In genomic region chr1:61434276-61434675, GRCh38 we compare ENCODE assay signal across 1 cellular context.
TF ChIP-seq lines count a peak whose summit lies in the region.

No MANE protein-coding gene starts in this region.

TF ChIP-seq in GM23338, 12 proteins besides CTCF, POLR2A, EP300 and RAD21 (continued from another document):
- no peak for TF ChIP-seq POLR2AphosphoS5 (IDR thresholded peaks at IDR 0.05; ENCODE audit: low read depth)
- no peak for TF ChIP-seq ZNF331 (CRISPR knock-in tag; IDR thresholded peaks at IDR 0.05; ENCODE audit: low read depth)
- TF ChIP-seq ZNF114 (CRISPR knock-in tag; IDR thresholded peaks at IDR 0.05) = no peak
- no peak for TF ChIP-seq EZH2phosphoT487 (IDR thresholded peaks at IDR 0.05; ENCODE audit: unreplicated experiment)
TF ChIP-seq in GM23338: peak in this region for 0.
